Comparison of ENCODE assay signal across 24 cellular contexts in genomic region chr12:19277707-19278106, GRCh38.
"Had no signal": no experiment of that assay in that cellular context is flagged by ENCODE, and none has a peak within 500 bp of the region (broad histone marks: within the 10 kb centered on the region; RNA-seq: fewer than 3 reads in every experiment).

No MANE protein-coding gene starts in this region.

- H3K36me3 ChIP-seq: ascending aorta had no signal

- H3K9me3 ChIP-seq: ascending aorta, psoas muscle, suprapubic skin, tibial artery had no signal

- FAIRE-seq: keratinocyte, TTC549 had no signal

- H3K27ac ChIP-seq: ascending aorta, coronary artery, parathyroid adenoma, psoas muscle, suprapubic skin, tibial artery, VCaP had no signal

- H3K4me3 ChIP-seq: ascending aorta, coronary artery, dorsolateral prefrontal cortex, psoas muscle, suprapubic skin, tibial artery had no signal

- H3K4me1 ChIP-seq: psoas muscle had no signal

- H3K27me3 ChIP-seq: ascending aorta, dorsolateral prefrontal cortex, suprapubic skin, tibial artery had no signal

- DNase-seq: activated CD4-positive, alpha-beta T cell treated with anti-CD3 and anti-CD28 coated beads for 48 hours; activated CD4-positive, alpha-beta T cell treated with anti-CD3 and anti-CD28 coated beads, Interleukin-2, amount 50 U/mL, for 48 hours; activated CD8-positive, alpha-beta memory T cell treated with anti-CD3 and anti-CD28 coated beads for 24 hours; activated effector memory CD4-positive, alpha-beta T cell treated with anti-CD3 and anti-CD28 coated beads, Interleukin-2, amount 50 U/mL, for 16 hours; activated naive CD4-positive, alpha-beta T cell treated with anti-CD3 and anti-CD28 coated beads, Interleukin-2, amount 10 ng/mL, durations not matched to agents 7 days and 5 days; activated naive CD8-positive, alpha-beta T cell treated with anti-CD3 and anti-CD28 coated beads, Interleukin-2, amount 10 ng/mL, durations not matched to agents 7 days and 5 days; dorsolateral prefrontal cortex; effector memory CD4-positive, alpha-beta T cell; glutamatergic neuron; left cardiac atrium; mammary epithelial cell; psoas muscle; stimulated activated CD4-positive, alpha-beta T cell treated with anti-CD3 and anti-CD28 coated beads, Interleukin-15, amount 100 ng/mL, for 24 hours; stimulated activated CD4-positive, alpha-beta T cell treated with anti-CD3 and anti-CD28 coated beads, Interleukin-2, amount 100 ng/mL, for 24 hours; stimulated activated naive B cell treated with anti-CD40 and anti-IgM and Interleukin-4, amounts not matched to agents 10 μg/mL and 1 μg/mL and 100 μg/mL, for 72 hours; tibial artery had no signal

- ATAC-seq: activated CD4-positive, CD25-positive, alpha-beta regulatory T cell treated with anti-CD3 and anti-CD28 coated beads, Interleukin-2, amount 50 U/mL, for 24 hours; left cardiac atrium; psoas muscle; stimulated activated naive B cell treated with anti-CD40 and anti-IgM and Interleukin-4, amounts not matched to agents 10 μg/mL and 1 μg/mL and 100 μg/mL, for 72 hours had no signal
